In genomic region chr20:18567739-18568091, GRCh38 we compare ENCODE assay signal across 1 cellular context.
TF ChIP-seq lines count a peak whose summit lies in the region.

No MANE protein-coding gene starts in this region.

TF ChIP-seq in HCT116, 20 proteins besides CTCF, POLR2A, EP300 and RAD21:
- no peak for TF ChIP-seq ZBTB33 (IDR thresholded peaks at IDR 0.05; ENCODE audit: extremely low read depth, insufficient replicate concordance, low read length)
- no peak for TF ChIP-seq FOSL1 (IDR thresholded peaks at IDR 0.05; ENCODE audit: low read depth)
- no peak for TF ChIP-seq JUND (IDR thresholded peaks at IDR 0.05)
- TF ChIP-seq CBX3 (IDR thresholded peaks at IDR 0.05; ENCODE audit: low read depth), result no peak
